ENCODE assay signal across 9 cellular contexts in the genomic region with DNA sequence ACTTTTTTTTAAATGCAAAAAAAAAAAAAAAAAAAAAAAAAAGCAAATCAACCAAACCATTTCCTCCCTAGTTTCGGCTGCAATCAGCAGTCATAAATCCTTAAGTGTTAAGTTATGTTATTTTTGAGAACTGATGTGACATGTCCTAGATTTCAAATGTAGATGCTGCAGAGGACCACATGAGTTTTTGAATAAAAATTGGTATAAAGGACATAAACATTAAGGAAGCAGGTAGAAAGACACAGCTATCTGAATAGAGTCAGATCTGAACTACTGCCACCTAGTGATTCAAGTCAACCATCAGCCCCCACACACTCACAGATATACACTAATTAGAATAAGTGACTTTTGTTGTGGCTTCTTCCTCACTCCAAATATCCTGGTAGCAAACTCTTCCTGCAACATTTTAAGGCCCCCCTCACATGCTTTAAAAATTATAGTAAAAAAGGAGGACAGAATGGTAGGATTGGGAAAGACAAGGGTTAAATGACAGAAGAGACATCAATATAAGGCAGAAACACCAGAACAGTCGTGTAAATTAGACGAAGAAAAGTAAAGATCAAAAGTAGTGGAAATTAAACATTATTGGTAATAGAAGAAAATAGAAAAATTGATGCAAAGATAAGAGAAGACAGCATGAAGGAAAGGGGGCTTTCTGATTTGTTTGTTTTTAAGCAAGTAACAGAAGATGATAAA.
DNase-seq lines count a peak whose midpoint lies in the region; ATAC-seq, FAIRE-seq and TF ChIP-seq lines count a peak whose summit lies in the region.
"Had no signal": no experiment of that assay in that cellular context is flagged by ENCODE, and none has a peak within 500 bp of the region (broad histone marks: within the 10 kb centered on the region; RNA-seq: fewer than 3 reads in every experiment).

No MANE protein-coding gene starts in this region.

- no peaks in the 10 kb centered on the region for H3K36me3 ChIP-seq in MG63
- H3K36me3 ChIP-seq: neutrophil had no signal

- TF ChIP-seq CTCF in GM12864 (IDR thresholded peaks at IDR 0.05; ENCODE audit: low read depth, low read length, missing control alignments), result peak; percentile 68
- TF ChIP-seq CTCF in HFF-Myc (IDR thresholded peaks at IDR 0.05; ENCODE audit: low read depth, low read length, missing control alignments), result peak; percentile 54
- TF ChIP-seq CTCF in NB4 (IDR thresholded peaks at IDR 0.05; ENCODE audit: low read depth, low read length), result peak; percentile 67

- TF ChIP-seq POLR2A in NB4 (IDR thresholded peaks at IDR 0.05; ENCODE audit: extremely low read depth, insufficient read length), result no peak

- peak; percentile 63 to 75 for ATAC-seq in activated naive CD4-positive, alpha-beta T cell treated with anti-CD3 and anti-CD28 coated beads, Interleukin-2, amount 50 U/mL, for 72 hours

- FAIRE-seq in frontal cortex (lab: Jason Lieb, UNC), result no peak

- H3K9me3 ChIP-seq in MG63, result no peaks in the 10 kb centered on the region
- H3K9me3 ChIP-seq: neutrophil had no signal

- peak overlapping the region in 4 of 5 donors; percentile 36 to 60 (median 40) for H3K4me3 Mint-ChIP-seq in immature natural killer cell

- no peak overlapping the region for H3K4me3 ChIP-seq in GM12864 (ENCODE audit: low read depth, low read length)
- no peak overlapping the region for H3K4me3 ChIP-seq in HFF-Myc (replicated peaks; ENCODE audit: low read depth, low read length)
- no peak overlapping the region for H3K4me3 ChIP-seq in NB4 (ENCODE audit: low read depth, low read length)
- no peak overlapping the region for H3K4me3 ChIP-seq in MG63

- H3K27me3 Mint-ChIP-seq in immature natural killer cell (ENCODE audit: low read depth in 3 of 3), result peaks cover 0 to 3% (median 3%) of the 10 kb centered on the region in 3 donors

- H3K4me1 Mint-ChIP-seq in immature natural killer cell, result peaks cover 4 to 10% of the 10 kb centered on the region in 2 donors

- H3K36me3 Mint-ChIP-seq in activated naive CD4-positive, alpha-beta T cell treated with anti-CD3 and anti-CD28 coated beads, Interleukin-2, amount 50 U/mL, for 72 hours, result no peaks in the 10 kb centered on the region
- no peaks in the 10 kb centered on the region for H3K36me3 Mint-ChIP-seq in immature natural killer cell

- no peak overlapping the region for H3K27ac Mint-ChIP-seq in activated naive CD4-positive, alpha-beta T cell treated with anti-CD3 and anti-CD28 coated beads, Interleukin-2, amount 50 U/mL, for 72 hours
- peak overlapping the region in 1 of 6 donors; percentile 13 for H3K27ac Mint-ChIP-seq in immature natural killer cell

- DNase-seq in AG08395 (ENCODE audit: low spot score), result peak; percentile 33
- DNase-seq in GM12864 (ENCODE audit: low read depth), result peak; percentile 18
- no peak for DNase-seq in HFF-Myc (ENCODE audit: extremely low read depth, low read depth)
- peak; percentile 64 for DNase-seq in NB4 (ENCODE audit: low read depth)
- peak in 1 of 2 donors; percentile 7 for DNase-seq in activated naive CD4-positive, alpha-beta T cell treated with anti-CD3 and anti-CD28 coated beads, Interleukin-2, amount 50 U/mL, for 72 hours (ENCODE audit: low spot score in 2 of 2)
- DNase-seq in immature natural killer cell, result peak; percentile 9 to 34 (median 34)
- DNase-seq in frontal cortex (ENCODE audit: low spot score in 2 of 2), result no peak
- no peak for DNase-seq in MG63

- H3K27me3 ChIP-seq in MG63, result no peaks in the 10 kb centered on the region
- H3K27me3 ChIP-seq: neutrophil had no signal

- no peaks in the 10 kb centered on the region for H3K9me3 Mint-ChIP-seq in activated naive CD4-positive, alpha-beta T cell treated with anti-CD3 and anti-CD28 coated beads, Interleukin-2, amount 50 U/mL, for 72 hours
- H3K9me3 Mint-ChIP-seq in immature natural killer cell, result no peaks in the 10 kb centered on the region

Comparison
In these comparisons a context has a peak if more than half of its experiments do, and no peak if none do; other contexts are left out.
1. DNase-seq: peak in AG08395 (single experiment), GM12864 (single experiment), NB4 (single experiment) and immature natural killer cell (3 of 3); none in HFF-Myc (single experiment), frontal cortex (0 of 2) and MG63 (single experiment).
2. Peak in every context shown above with its lines, with median percentiles within 50 percentile points of each other: CTCF ChIP-seq.